19 cellular contexts compared by ENCODE assay signal in genomic region chr15:26376243-26376642, GRCh38.
DNase-seq lines count a peak whose midpoint lies in the region; ATAC-seq, FAIRE-seq and TF ChIP-seq lines count a peak whose summit lies in the region.
"Had no signal": no experiment of that assay in that cellular context is flagged by ENCODE, and none has a peak within 500 bp of the region (broad histone marks: within the 10 kb centered on the region; RNA-seq: fewer than 3 reads in every experiment).

No MANE protein-coding gene starts in this region.

- no peaks in the 10 kb centered on the region for H4K20me1 ChIP-seq in Karpas-422 (ENCODE audit: insufficient read depth, low read depth, low read length)

- ATAC-seq in GM19467 (IDR thresholded peaks at IDR 0.05; ENCODE audit: unreplicated experiment) (no peak), HG03571 (IDR thresholded peaks at IDR 0.05; ENCODE audit: unreplicated experiment) (no peak), GM21723 (IDR thresholded peaks at IDR 0.05; ENCODE audit: unreplicated experiment) (no peak)
- ATAC-seq: GM12878 had no signal

- no peak overlapping the region for H3K27ac ChIP-seq in Karpas-422 (ENCODE audit: low read length)
- H3K27ac ChIP-seq: C4-2B had no signal

- H3K9me2 ChIP-seq in Karpas-422 (replicated peaks; ENCODE audit: insufficient read depth, low read length) = no peaks in the 10 kb centered on the region

- TF ChIP-seq CTCF in fibroblast of mammary gland (conservative IDR thresholded peaks at IDR 0.05; ENCODE audit: control insufficient read depth, insufficient read depth, low read depth, low read length) = no peak

- H3K9me3 ChIP-seq in Karpas-422 (ENCODE audit: low read length) = peaks cover 52% of the 10 kb centered on the region
- H3K9me3 ChIP-seq: BE2C had no signal

- H3K4me3 ChIP-seq in Karpas-422 (ENCODE audit: low read length) (no peak overlapping the region), fibroblast of mammary gland (ENCODE audit: control insufficient read depth, low read depth, low read length) (no peak overlapping the region)
- H3K4me3 ChIP-seq: GM12878 had no signal

- no peaks in the 10 kb centered on the region for H3K36me3 ChIP-seq in Karpas-422 (ENCODE audit: insufficient read depth, low read length)
- H3K36me3 ChIP-seq: BE2C had no signal

- no peak overlapping the region for H3K4me2 ChIP-seq in Karpas-422 (ENCODE audit: low read depth, low read length, poor library complexity, severe bottlenecking)

- H3K9ac ChIP-seq in Karpas-422 (ENCODE audit: low read length) = no peak overlapping the region

- no peaks in the 10 kb centered on the region for H3K4me1 ChIP-seq in Karpas-422 (ENCODE audit: low read length)
- H3K4me1 ChIP-seq: BE2C had no signal

- no peaks in the 10 kb centered on the region for H3K79me2 ChIP-seq in Karpas-422 (ENCODE audit: low read length)

- DNase-seq in DMS 273 (lab: John Stamatoyannopoulos, UW; ENCODE audit: unreplicated experiment) (peak; percentile 90), Karpas-422 (peak; percentile 41), fibroblast of mammary gland (ENCODE audit: low read depth) (peak; percentile 1), urothelium cell line (ENCODE audit: low spot score) (peak; percentile 33)
- DNase-seq: BE2C; CD4-positive, alpha-beta memory T cell; DMS53; HCEC 1CT; HFFc6; IMR-90; KBM-7 had no signal

- FAIRE-seq in urothelium cell line (lab: Jason Lieb, UNC) = no peak
- FAIRE-seq: A204.1, D721Med, GM12878, GM18507 had no signal

- H3K27me3 ChIP-seq in Karpas-422 (ENCODE audit: low read length) = no peaks in the 10 kb centered on the region
- H3K27me3 ChIP-seq: BE2C had no signal

- no peak overlapping the region for H2AFZ ChIP-seq in Karpas-422 (ENCODE audit: low read length)

Comparison
In these comparisons a context has a peak if more than half of its experiments do, and no peak if none do; other contexts are left out.
1. DNase-seq: peak in every context shown above with its lines; median percentile 90 in DMS 273; 41 in Karpas-422; 33 in urothelium cell line; 1 in fibroblast of mammary gland.